8 cellular contexts compared by ENCODE assay signal in the genomic region with DNA sequence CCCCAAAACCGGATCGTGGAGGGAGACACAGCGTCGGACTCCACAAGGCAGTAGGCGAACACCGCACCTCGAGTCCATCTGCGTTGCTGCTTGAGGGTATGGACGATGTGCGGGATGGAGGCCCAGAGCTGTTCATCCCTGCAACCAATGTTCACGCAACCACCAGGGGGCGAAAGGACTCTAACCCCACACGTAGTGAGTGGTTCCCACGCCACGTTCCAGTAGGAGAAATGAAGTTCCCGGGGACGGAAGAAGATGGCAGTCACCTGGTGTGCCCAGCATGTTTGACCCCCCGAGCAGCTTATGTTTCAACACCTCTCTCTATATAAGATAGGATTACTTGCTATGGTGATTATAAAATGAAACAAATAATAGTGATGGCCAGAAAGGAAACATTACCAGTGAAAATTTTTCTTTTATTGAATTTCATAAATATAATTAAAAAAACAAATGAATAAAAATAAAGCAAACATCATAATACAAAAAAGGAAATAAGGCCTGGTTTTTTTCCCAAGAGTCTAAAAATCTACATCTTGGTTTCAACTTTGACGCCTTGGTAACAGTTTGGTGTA.
DNase-seq lines count a peak whose midpoint lies in the region; ATAC-seq lines count a peak whose summit lies in the region.

No MANE protein-coding gene starts in this region.

- H3K4me1 Mint-ChIP-seq in T-helper 2 cell treated with Interferon-gamma antibody and Interleukin-4, amounts not matched to agents 5 μg/mL and 100 μg/mL, for 36 hours (ENCODE audit: low read depth): peaks cover 2% of the 10 kb centered on the region
- peaks cover 2% of the 10 kb centered on the region for H3K4me1 Mint-ChIP-seq in activated CD4-positive, alpha-beta T cell treated with anti-CD3 and anti-CD28 coated beads, Interleukin-2, amount 10 ng/mL, durations not matched to agents 24 days and 14 days
- H3K4me1 Mint-ChIP-seq in effector memory CD8-positive, alpha-beta T cell (ENCODE audit: low read depth in 2 of 2): no peaks in the 10 kb centered on the region

- no peak overlapping the region for H3K4me3 Mint-ChIP-seq in T-helper 2 cell treated with Interferon-gamma antibody and Interleukin-4, amounts not matched to agents 5 μg/mL and 100 μg/mL, for 36 hours
- H3K4me3 Mint-ChIP-seq in activated CD4-positive, alpha-beta T cell treated with anti-CD3 and anti-CD28 coated beads, Interleukin-2, amount 10 ng/mL, durations not matched to agents 24 days and 14 days: no peak overlapping the region
- H3K4me3 Mint-ChIP-seq in effector memory CD8-positive, alpha-beta T cell: no peak overlapping the region

- no peak for ATAC-seq in effector memory CD8-positive, alpha-beta T cell (replicated peaks)
- ATAC-seq in HG03442 (IDR thresholded peaks at IDR 0.05; ENCODE audit: unreplicated experiment): no peak

- H3K27ac Mint-ChIP-seq in T-helper 2 cell treated with Interferon-gamma antibody and Interleukin-4, amounts not matched to agents 5 μg/mL and 100 μg/mL, for 36 hours: no peak overlapping the region
- H3K27ac Mint-ChIP-seq in activated CD4-positive, alpha-beta T cell treated with anti-CD3 and anti-CD28 coated beads, Interleukin-2, amount 10 ng/mL, durations not matched to agents 24 days and 14 days: no peak overlapping the region
- H3K27ac Mint-ChIP-seq in effector memory CD8-positive, alpha-beta T cell: no peak overlapping the region

- peak in 3 of 5 experiments; percentile 9 to 33 (median 26) for DNase-seq in T-helper 2 cell
- no peak for DNase-seq in T-helper 2 cell treated with Interferon-gamma antibody and Interleukin-4, amounts not matched to agents 5 μg/mL and 100 μg/mL, for 36 hours (ENCODE audit: low spot score)
- DNase-seq in NCI-H2081 (lab: John Stamatoyannopoulos, UW): peak; percentile 83 to 86
- DNase-seq in activated CD4-positive, alpha-beta T cell treated with anti-CD3 and anti-CD28 coated beads, Interleukin-2, amount 10 ng/mL, durations not matched to agents 24 days and 14 days: peak; percentile 79
- DNase-seq in effector memory CD8-positive, alpha-beta T cell: peak; percentile 40 to 50 (median 42)
- peak; percentile 82 to 95 for DNase-seq in lung microvascular endothelial cell (ENCODE audit: low read depth in 2 of 2)
- DNase-seq in stimulated activated CD8-positive, alpha-beta memory T cell treated with anti-CD3 and anti-CD28 coated beads, Interleukin-4, amount 100 ng/mL, for 1 hour (ENCODE audit: low read depth in 2 of 2, low spot score in 1 of 2): peak; percentile 9 to 22

- no peaks in the 10 kb centered on the region for H3K9me3 Mint-ChIP-seq in T-helper 2 cell treated with Interferon-gamma antibody and Interleukin-4, amounts not matched to agents 5 μg/mL and 100 μg/mL, for 36 hours
- no peaks in the 10 kb centered on the region for H3K9me3 Mint-ChIP-seq in activated CD4-positive, alpha-beta T cell treated with anti-CD3 and anti-CD28 coated beads, Interleukin-2, amount 10 ng/mL, durations not matched to agents 24 days and 14 days
- H3K9me3 Mint-ChIP-seq in effector memory CD8-positive, alpha-beta T cell: no peaks in the 10 kb centered on the region

- intact Hi-C loops in activated CD4-positive, alpha-beta T cell treated with anti-CD3 and anti-CD28 coated beads, Interleukin-2, amount 10 ng/mL, durations not matched to agents 24 days and 14 days (cut with micrococcal nuclease): loop anchor here (10.0 kb wide), 1 partner anchor 609 kb away; no protein-coding TSS in a partner anchor

- H3K27me3 Mint-ChIP-seq in T-helper 2 cell treated with Interferon-gamma antibody and Interleukin-4, amounts not matched to agents 5 μg/mL and 100 μg/mL, for 36 hours (ENCODE audit: low read depth): peaks cover 10% of the 10 kb centered on the region
- peaks cover 5% of the 10 kb centered on the region for H3K27me3 Mint-ChIP-seq in activated CD4-positive, alpha-beta T cell treated with anti-CD3 and anti-CD28 coated beads, Interleukin-2, amount 10 ng/mL, durations not matched to agents 24 days and 14 days
- H3K27me3 Mint-ChIP-seq in effector memory CD8-positive, alpha-beta T cell: peaks cover 48 to 57% of the 10 kb centered on the region in 2 donors

- no peaks in the 10 kb centered on the region for H3K36me3 Mint-ChIP-seq in T-helper 2 cell treated with Interferon-gamma antibody and Interleukin-4, amounts not matched to agents 5 μg/mL and 100 μg/mL, for 36 hours (ENCODE audit: low read depth)
- no peaks in the 10 kb centered on the region for H3K36me3 Mint-ChIP-seq in activated CD4-positive, alpha-beta T cell treated with anti-CD3 and anti-CD28 coated beads, Interleukin-2, amount 10 ng/mL, durations not matched to agents 24 days and 14 days (ENCODE audit: low read depth)
- H3K36me3 Mint-ChIP-seq in effector memory CD8-positive, alpha-beta T cell (ENCODE audit: insufficient read depth): no peaks in the 10 kb centered on the region
